8 cellular contexts compared by ENCODE assay signal in genomic region chr11:44634401-44635281, GRCh38.
DNase-seq lines count a peak whose midpoint lies in the region; ATAC-seq and TF ChIP-seq lines count a peak whose summit lies in the region.

No MANE protein-coding gene starts in this region.

- peak; percentile 56 for DNase-seq in NCI-H1436 (lab: John Stamatoyannopoulos, UW)
- DNase-seq in NCI-H1436 treated with DMSO at 0.1 percent for 48 hours (lab: John Stamatoyannopoulos, UW), result no peak
- peak; percentile 80 for DNase-seq in NCI-H2227 (lab: John Stamatoyannopoulos, UW; ENCODE audit: unreplicated experiment)
- DNase-seq in cardiac fibroblast (ENCODE audit: low read depth in 2 of 2), result peak; percentile 71 to 76
- DNase-seq in lower leg skin (ENCODE audit: low spot score in 2 of 2), result peak; percentile 17 to 90
- no peak for DNase-seq in naive thymus-derived CD8-positive, alpha-beta T cell

- H3K4me3 ChIP-seq in cardiac fibroblast (replicated peaks in 1 of 2; ENCODE audit: low read depth in 2 of 2, low read length in 2 of 2) (no peak overlapping the region), lower leg skin (ENCODE audit: low read depth, poor library complexity, severe bottlenecking) (no peak overlapping the region)

- H3K36me3 Mint-ChIP-seq in naive thymus-derived CD8-positive, alpha-beta T cell, result peaks cover 0 to 2% (median 1%) of the 10 kb centered on the region in 3 donors

- H3K27me3 Mint-ChIP-seq in naive thymus-derived CD8-positive, alpha-beta T cell, result peaks cover 2 to 49% (median 26%) of the 10 kb centered on the region in 5 donors

- H3K27ac Mint-ChIP-seq in naive thymus-derived CD8-positive, alpha-beta T cell, result peak overlapping the region in 1 of 10 donors; percentile 62

- ATAC-seq in naive thymus-derived CD8-positive, alpha-beta T cell, result no peak
- ATAC-seq in GM21786 (IDR thresholded peaks at IDR 0.05; ENCODE audit: unreplicated experiment) (no peak), GM21515 (IDR thresholded peaks at IDR 0.05; ENCODE audit: unreplicated experiment) (no peak)

- H3K4me3 Mint-ChIP-seq in naive thymus-derived CD8-positive, alpha-beta T cell, result no peak overlapping the region

- 49 to 50% methylated on average over 15 of the region's 24 CpGs for WGBS in lower leg skin, 2 donors

- peaks cover 0 to 12% (median 5%) of the 10 kb centered on the region in 4 donors for H3K4me1 Mint-ChIP-seq in naive thymus-derived CD8-positive, alpha-beta T cell

- intact Hi-C loops in lower leg skin (cut with DNase I; ENCODE audit: low total_unique reads), result no loop called here

- TF ChIP-seq CTCF in cardiac fibroblast (IDR thresholded peaks at IDR 0.05; ENCODE audit: low read depth, low read length), result no peak
- TF ChIP-seq CTCF in lower leg skin (IDR thresholded peaks at IDR 0.05), result no peak

- no peak for TF ChIP-seq POLR2A in lower leg skin (IDR thresholded peaks at IDR 0.05)

- POLR2A ChIA-PET in naive thymus-derived CD8-positive, alpha-beta T cell (lab: Charles Lee), result no interaction called here

- no peaks in the 10 kb centered on the region for H3K9me3 Mint-ChIP-seq in naive thymus-derived CD8-positive, alpha-beta T cell

Comparison
In these comparisons a context has a peak if more than half of its experiments do, and no peak if none do; other contexts are left out.
1. DNase-seq: peak in NCI-H1436 (single experiment), NCI-H2227 (single experiment), cardiac fibroblast (2 of 2) and lower leg skin (2 of 2); none in NCI-H1436 treated with DMSO at 0.1 percent for 48 hours (single experiment) and naive thymus-derived CD8-positive, alpha-beta T cell (0 of 10).